ENCODE assay signal across 9 cellular contexts in the genomic region with DNA sequence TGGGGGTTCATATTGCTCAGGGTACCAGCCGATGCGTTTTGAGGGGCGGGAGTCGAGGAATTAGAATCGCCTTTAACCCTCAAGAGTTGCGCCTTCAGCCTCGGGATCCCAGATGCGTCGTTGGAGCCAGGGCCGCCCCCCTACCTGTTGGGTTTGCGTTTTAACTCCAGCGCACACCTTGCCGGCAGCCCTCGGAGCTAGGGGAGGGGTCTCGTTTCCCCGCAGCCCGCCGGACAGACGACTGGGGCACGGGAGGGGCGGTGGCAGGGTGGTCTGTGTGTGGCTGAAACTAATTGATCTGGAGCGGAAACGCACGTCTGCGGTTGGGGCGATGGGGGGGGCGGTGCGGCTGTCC. TPM values are rescaled to one million over a fixed set of nuclear protein-coding genes. Genes with fewer than 3 reads are reported as not detected.
DNase-seq lines count a peak whose midpoint lies in the region; ATAC-seq and TF ChIP-seq lines count a peak whose summit lies in the region.
"Had no signal": no experiment of that assay in that cellular context is flagged by ENCODE, and none has a peak within 500 bp of the region (broad histone marks: within the 10 kb centered on the region; RNA-seq: fewer than 3 reads in every experiment).

No MANE protein-coding gene starts in this region.

- H3K4me3 Mint-ChIP-seq in stimulated activated naive CD8-positive, alpha-beta T cell treated with anti-CD3 and anti-CD28 coated beads, Interleukin-15, amount 100 ng/mL, for 72 hours, result peak overlapping the region; percentile 29 to 70

- peak overlapping the region in 41 of 59 donors; percentile 7 to 79 (median 57) for H3K4me3 ChIP-seq in dorsolateral prefrontal cortex
- H3K4me3 ChIP-seq in mucosa of rectum (ENCODE audit: low read length in 2 of 2), result peak overlapping the region; percentile 61

- peak overlapping the region; percentile 41 to 51 for H3K9ac ChIP-seq in mucosa of rectum (ENCODE audit: low read depth in 1 of 2, low read length in 2 of 2)

- H3K27ac ChIP-seq in dorsolateral prefrontal cortex (peak overlapping the region in 5 of 59 donors; percentile 5 to 46 (median 35)), mucosa of rectum (ENCODE audit: low read depth in 2 of 2, low read length in 2 of 2) (peak overlapping the region in 1 of 2 donors; percentile 71)

- H3K9me3 ChIP-seq in mucosa of rectum (ENCODE audit: control insufficient read depth in 2 of 2, low read length in 2 of 2), result no peaks in the 10 kb centered on the region

- H3K36me3 ChIP-seq in mucosa of rectum (ENCODE audit: control insufficient read depth in 2 of 2, insufficient read depth in 2 of 2, low read length in 2 of 2), result no peaks in the 10 kb centered on the region

- no peaks in the 10 kb centered on the region for H3K9me3 Mint-ChIP-seq in stimulated activated naive CD8-positive, alpha-beta T cell treated with anti-CD3 and anti-CD28 coated beads, Interleukin-15, amount 100 ng/mL, for 72 hours

- no peak overlapping the region for H3K27ac Mint-ChIP-seq in stimulated activated naive CD8-positive, alpha-beta T cell treated with anti-CD3 and anti-CD28 coated beads, Interleukin-15, amount 100 ng/mL, for 72 hours

- DNase-seq in stimulated activated naive CD8-positive, alpha-beta T cell treated with anti-CD3 and anti-CD28 coated beads, Interleukin-15, amount 100 ng/mL, for 72 hours, result no peak
- DNase-seq in stimulated activated naive CD8-positive, alpha-beta T cell treated with anti-CD3 and anti-CD28 coated beads, Interleukin-15, Interleukin-2, amounts not matched to agents 100 U/mL and 50 U/mL, for 24 hours, result no peak
- DNase-seq in dorsolateral prefrontal cortex (no peak), NCI-H187 treated with DMSO at 0.1 percent for 48 hours (lab: John Stamatoyannopoulos, UW) (no peak), SHP77 treated with DMSO at 0.1 percent for 48 hours (lab: John Stamatoyannopoulos, UW) (no peak), NCI-H748 treated with DMSO at 0.1 percent for 48 hours (lab: John Stamatoyannopoulos, UW) (no peak), NCI-H226 (no peak)
- DNase-seq: activated CD8-positive, alpha-beta memory T cell treated with anti-CD3 and anti-CD28 coated beads, Interleukin-2, amount 50 U/mL, for 48 hours had no signal

- ATAC-seq in stimulated activated naive CD8-positive, alpha-beta T cell treated with anti-CD3 and anti-CD28 coated beads, Interleukin-15, amount 100 ng/mL, for 72 hours, result no peak
- no peak for ATAC-seq in stimulated activated naive CD8-positive, alpha-beta T cell treated with anti-CD3 and anti-CD28 coated beads, Interleukin-15, Interleukin-2, amounts not matched to agents 100 U/mL and 50 U/mL, for 24 hours

- no peak for TF ChIP-seq CTCF in dorsolateral prefrontal cortex (IDR thresholded peaks at IDR 0.05 in 54 of 56, conservative IDR thresholded peaks at IDR 0.05 in 2 of 56; ENCODE audit: low read depth in 1 of 56, partially characterized antibody in 56 of 56)

- H3K27me3 ChIP-seq in dorsolateral prefrontal cortex, result peaks cover 3 to 86% (median 62%) of the 10 kb centered on the region in 45 donors
- H3K27me3 ChIP-seq in mucosa of rectum (ENCODE audit: control insufficient read depth in 2 of 2, insufficient read depth in 2 of 2, low read length in 2 of 2), result peaks cover 3 to 12% of the 10 kb centered on the region in 2 donors

- intact Hi-C loops in dorsolateral prefrontal cortex (cut with DNase I), result no loop called here

- peaks cover 91% of the 10 kb centered on the region for H3K27me3 Mint-ChIP-seq in stimulated activated naive CD8-positive, alpha-beta T cell treated with anti-CD3 and anti-CD28 coated beads, Interleukin-15, amount 100 ng/mL, for 72 hours

- peaks cover 48% of the 10 kb centered on the region for H3K4me1 Mint-ChIP-seq in stimulated activated naive CD8-positive, alpha-beta T cell treated with anti-CD3 and anti-CD28 coated beads, Interleukin-15, amount 100 ng/mL, for 72 hours

- peaks cover 33 to 46% of the 10 kb centered on the region in 2 donors for H3K4me1 ChIP-seq in mucosa of rectum (ENCODE audit: control insufficient read depth in 2 of 2, insufficient read depth in 2 of 2, low read length in 2 of 2)

RNA-seq across cellular contexts. Expression of gene CCND1, which starts 3.4 kb away (rescaled TPM):
- total RNA-seq in dorsolateral prefrontal cortex, result 10 to 100 TPM; 12.7 to 68.0 (median 31.1) TPM

RNA-seq across cellular contexts. Expression of gene LTO1, which starts 37.6 kb away (rescaled TPM):
- total RNA-seq in dorsolateral prefrontal cortex, result 10 to 100 TPM; 33.4 to 74.6 (median 51.9) TPM
